9 cellular contexts compared by ENCODE assay signal in genomic region chr1:109643385-109644230, GRCh38. TPM values are rescaled to one million over a fixed set of nuclear protein-coding genes. Genes with fewer than 3 reads are reported as not detected.
A peak's percentile ranks its signal among the peaks of the same experiment; 100 is the strongest.
DNase-seq lines count a peak whose midpoint lies in the region; ATAC-seq and TF ChIP-seq lines count a peak whose summit lies in the region.
"Had no signal": no experiment of that assay in that cellular context is flagged by ENCODE, and none has a peak within 500 bp of the region (broad histone marks: within the 10 kb centered on the region; RNA-seq: fewer than 3 reads in every experiment).

No MANE protein-coding gene starts in this region.

- no peaks in the 10 kb centered on the region for H3K9me3 ChIP-seq in mucosa of descending colon

- peak; percentile 83 for ATAC-seq in GM18909 (IDR thresholded peaks at IDR 0.05; ENCODE audit: poor library complexity, unreplicated experiment)
- ATAC-seq in HG03135 (IDR thresholded peaks at IDR 0.05; ENCODE audit: unreplicated experiment), result peak; percentile 88
- ATAC-seq in mucosa of descending colon, result peak; percentile 94

- no peaks in the 10 kb centered on the region for H3K36me3 ChIP-seq in mucosa of descending colon (ENCODE audit: low read depth)

- DNase-seq in AG09309 (ENCODE audit: low read depth), result no peak
- peak; percentile 72 for DNase-seq in NCI-H748 (lab: John Stamatoyannopoulos, UW; ENCODE audit: unreplicated experiment)
- DNase-seq in activated CD4-positive, alpha-beta T cell treated with anti-CD3 and anti-CD28 coated beads, Interleukin-2, amount 50 U/mL, for 48 hours, result peak; percentile 94 to 96
- DNase-seq in effector CD8-positive, alpha-beta T cell (lab: John Stamatoyannopoulos, UW), result peak; percentile 77
- DNase-seq in mucosa of descending colon, result peak; percentile 87 to 94 (median 93)
- peak; percentile 96 for DNase-seq in stimulated activated CD8-positive, alpha-beta memory T cell treated with anti-CD3 and anti-CD28 coated beads, Interleukin-4, amount 100 ng/mL, for 48 hours

- intact Hi-C loops in mucosa of descending colon (cut with DNase I, micrococcal nuclease), result loop anchor here (5.0 to 10.0 kb wide), 3 partner anchors 96 to 341 kb away; partner anchors contain the start of genes AHCYL1 (in 1 of the 2) and GNAI3 (in 1 of the 2)

- H3K4me1 ChIP-seq in mucosa of descending colon (ENCODE audit: low read depth), result peaks cover 7% of the 10 kb centered on the region

- no peak overlapping the region for H3K4me3 ChIP-seq in AG09309 (ENCODE audit: control insufficient read depth, low read depth, low read length)
- H3K4me3 ChIP-seq in mucosa of descending colon, result no peak overlapping the region

- TF ChIP-seq CTCF in AG09309 (IDR thresholded peaks at IDR 0.05; ENCODE audit: control insufficient read depth, insufficient read depth, low read depth, low read length, missing control alignments), result peak; percentile 95
- TF ChIP-seq CTCF in mucosa of descending colon (IDR thresholded peaks at IDR 0.05), result peak; percentile 85

RNA-seq across cellular contexts. Expression of gene GSTM4, which starts 12.3 kb away (rescaled TPM):
- total RNA-seq in mucosa of descending colon, result 10 to 100 TPM; 63.4 to 96.3 (median 74.2) TPM

RNA-seq across cellular contexts. Expression of gene AMPD2, which starts 24.0 kb away (rescaled TPM):
- total RNA-seq in mucosa of descending colon, result 10 to 100 TPM; 35.6 to 47.4 (median 40.9) TPM

RNA-seq across cellular contexts. Expression of gene GNAT2, which starts 24.2 kb away (rescaled TPM):
- not detected for total RNA-seq in mucosa of descending colon
- total RNA-seq: urinary bladder had no signal

RNA-seq across cellular contexts. Expression of gene GSTM2, which starts 24.2 kb away (rescaled TPM):
- total RNA-seq in mucosa of descending colon, result 10 to 100 TPM; 23.8 to 87.7 (median 41.0) TPM

RNA-seq across cellular contexts. Expression of gene GSTM1, which starts 44.0 kb away (rescaled TPM):
- 10 to 100 TPM; 18.0 to 30.6 (median 20.0) TPM for total RNA-seq in mucosa of descending colon
- total RNA-seq: urinary bladder had no signal
